9 cellular contexts compared by ENCODE assay signal in genomic region chr10:24463683-24464426, GRCh38.
DNase-seq lines count a peak whose midpoint lies in the region; ATAC-seq and TF ChIP-seq lines count a peak whose summit lies in the region.
"Had no signal": no experiment of that assay in that cellular context is flagged by ENCODE, and none has a peak within 500 bp of the region (broad histone marks: within the 10 kb centered on the region; RNA-seq: fewer than 3 reads in every experiment).

No MANE protein-coding gene starts in this region.

- peak; percentile 44 for DNase-seq in activated naive CD4-positive, alpha-beta T cell treated with anti-CD3 and anti-CD28 coated beads for 36 hours
- DNase-seq in activated naive CD4-positive, alpha-beta T cell (lab: John Stamatoyannopoulos, UW) = no peak
- DNase-seq in SK-MEL-5 (ENCODE audit: low read depth, low spot score) (peak; percentile 14), esophagus muscularis mucosa (ENCODE audit: extremely low spot score) (no peak), NCI-H1092 treated with DMSO at 0.1 percent for 48 hours (lab: John Stamatoyannopoulos, UW) (no peak)

- H3K9me3 ChIP-seq in esophagus muscularis mucosa = no peaks in the 10 kb centered on the region

- 67% methylated on average over 9 of the region's 9 CpGs for WGBS in esophagus muscularis mucosa

- H3K27ac Mint-ChIP-seq in activated naive CD4-positive, alpha-beta T cell treated with anti-CD3 and anti-CD28 coated beads for 36 hours = no peak overlapping the region
- H3K27ac Mint-ChIP-seq: activated naive CD8-positive, alpha-beta T cell had no signal

- TF ChIP-seq POLR2A in esophagus muscularis mucosa (IDR thresholded peaks at IDR 0.05; ENCODE audit: low read depth) = no peak

- no peak overlapping the region for H3K4me3 Mint-ChIP-seq in activated naive CD4-positive, alpha-beta T cell treated with anti-CD3 and anti-CD28 coated beads for 36 hours
- H3K4me3 Mint-ChIP-seq: activated naive CD8-positive, alpha-beta T cell had no signal

- H3K36me3 ChIP-seq in esophagus muscularis mucosa = no peaks in the 10 kb centered on the region

- no peak for TF ChIP-seq EP300 in esophagus muscularis mucosa (IDR thresholded peaks at IDR 0.05)

- ATAC-seq in HG02870 (IDR thresholded peaks at IDR 0.05; ENCODE audit: unreplicated experiment) (peak; percentile 76), HG02840 (IDR thresholded peaks at IDR 0.05; ENCODE audit: low FRiP score, unreplicated experiment) (no peak)

- peaks cover 31% of the 10 kb centered on the region for H3K4me1 Mint-ChIP-seq in activated naive CD4-positive, alpha-beta T cell treated with anti-CD3 and anti-CD28 coated beads for 36 hours (ENCODE audit: low read depth)

- no peak for TF ChIP-seq CTCF in esophagus muscularis mucosa (IDR thresholded peaks at IDR 0.05)

- peaks cover 5% of the 10 kb centered on the region for H3K27me3 Mint-ChIP-seq in activated naive CD4-positive, alpha-beta T cell treated with anti-CD3 and anti-CD28 coated beads for 36 hours (ENCODE audit: low read depth)
- H3K27me3 Mint-ChIP-seq: activated naive CD8-positive, alpha-beta T cell had no signal

- H3K27me3 ChIP-seq in esophagus muscularis mucosa = no peaks in the 10 kb centered on the region

- intact Hi-C loops in activated naive CD4-positive, alpha-beta T cell treated with anti-CD3 and anti-CD28 coated beads for 36 hours (cut with micrococcal nuclease) = loop anchor here (1.0 to 10.0 kb wide), 5 partner anchors 255 to 1129 kb away; partner anchors contain the start of gene KIAA1217
- intact Hi-C loops in esophagus muscularis mucosa (cut with DNase I) = no loop called here

- H3K27ac ChIP-seq in esophagus muscularis mucosa (replicated peaks in 1 of 4) (peak overlapping the region; percentile 20 to 44 (median 33)), skin epidermis (peak overlapping the region in 17 of 21 experiments; percentile 23 to 80 (median 50))

- H3K4me1 ChIP-seq in esophagus muscularis mucosa = peaks cover 18 to 37% (median 34%) of the 10 kb centered on the region in 4 donors

- H3K36me3 Mint-ChIP-seq in activated naive CD4-positive, alpha-beta T cell treated with anti-CD3 and anti-CD28 coated beads for 36 hours (ENCODE audit: low read depth) = no peaks in the 10 kb centered on the region
- H3K36me3 Mint-ChIP-seq: activated naive CD8-positive, alpha-beta T cell had no signal

- in situ Hi-C loops in SK-MEL-5 (cut with HindIII; ENCODE audit: low pct_unique_long_range_greater_than_20kb, low sequenced_read_pairs) = no loop called here

- no peaks in the 10 kb centered on the region for H3K9me3 Mint-ChIP-seq in activated naive CD4-positive, alpha-beta T cell treated with anti-CD3 and anti-CD28 coated beads for 36 hours

- H3K4me3 ChIP-seq in esophagus muscularis mucosa = no peak overlapping the region
- no peak overlapping the region for H3K4me3 ChIP-seq in skin epidermis

- CTCF ChIA-PET in activated naive CD4-positive, alpha-beta T cell treated with anti-CD3 and anti-CD28 coated beads for 36 hours (lab: Charles Lee) = no interaction called here

Comparison
In these comparisons a context has a peak if more than half of its experiments do, and no peak if none do; other contexts are left out.
1. DNase-seq: peak in activated naive CD4-positive, alpha-beta T cell treated with anti-CD3 and anti-CD28 coated beads for 36 hours (single experiment) and SK-MEL-5 (single experiment); none in activated naive CD4-positive, alpha-beta T cell (0 of 4), esophagus muscularis mucosa (single experiment) and NCI-H1092 treated with DMSO at 0.1 percent for 48 hours (single experiment).